In genomic region chr2:42929577-42929984, GRCh38 we compare ENCODE assay signal across 12 cellular contexts.
DNase-seq lines count a peak whose midpoint lies in the region; ATAC-seq and TF ChIP-seq lines count a peak whose summit lies in the region.
"Had no signal": no experiment of that assay in that cellular context is flagged by ENCODE, and none has a peak within 500 bp of the region (broad histone marks: within the 10 kb centered on the region; RNA-seq: fewer than 3 reads in every experiment).

No MANE protein-coding gene starts in this region.

- peak overlapping the region; percentile 26; the same call in 1 of the 2 replicates for H3K27ac ChIP-seq in HUES6 (ENCODE audit: low read depth, low read length)
- peak overlapping the region; percentile 90 for H3K27ac ChIP-seq in colonic mucosa
- peak overlapping the region; percentile 77 for H3K27ac ChIP-seq in mesendoderm (ENCODE audit: low read depth, low read length)

- H4K8ac ChIP-seq in mesendoderm (ENCODE audit: low read depth, low read length) = no peak overlapping the region

- peak overlapping the region; percentile 53 for H3K18ac ChIP-seq in mesendoderm (ENCODE audit: low read length)

- H2BK15ac ChIP-seq in mesendoderm (replicated peaks; ENCODE audit: low read depth) = no peak overlapping the region

- peaks cover 65% of the 10 kb centered on the region for H3K4me1 ChIP-seq in HUES6 (ENCODE audit: control insufficient read depth, insufficient read depth, low read length)
- H3K4me1 ChIP-seq in colonic mucosa = peaks cover 52% of the 10 kb centered on the region
- H3K4me1 ChIP-seq in mesendoderm (ENCODE audit: control insufficient read depth, low read depth, low read length) = peaks cover 23% of the 10 kb centered on the region

- H3K36me3 Mint-ChIP-seq in stimulated activated naive B cell treated with anti-CD40 and anti-IgM and Interleukin-4, amounts not matched to agents 10 μg/mL and 1 μg/mL and 100 μg/mL, for 72 hours = no peaks in the 10 kb centered on the region

- no peaks in the 10 kb centered on the region for H3K27me3 ChIP-seq in HUES6 (ENCODE audit: control insufficient read depth, insufficient read depth, low read length)
- H3K27me3 ChIP-seq in colonic mucosa = no peaks in the 10 kb centered on the region
- no peaks in the 10 kb centered on the region for H3K27me3 ChIP-seq in mesendoderm (ENCODE audit: insufficient read depth, low read length, poor library complexity)

- no peaks in the 10 kb centered on the region for H3K9me3 Mint-ChIP-seq in stimulated activated naive B cell treated with anti-CD40 and anti-IgM and Interleukin-4, amounts not matched to agents 10 μg/mL and 1 μg/mL and 100 μg/mL, for 72 hours
- H3K9me3 Mint-ChIP-seq: activated T-cell treated with anti-CD3 and anti-CD28 coated beads, Interleukin-2, amount 50 U/mL, for 72 hours had no signal

- H3K56ac ChIP-seq in mesendoderm (ENCODE audit: low read length) = peak overlapping the region; percentile 68

- TF ChIP-seq CTCF in colonic mucosa (IDR thresholded peaks at IDR 0.05) = no peak

- no peak overlapping the region for H3K4me2 ChIP-seq in mesendoderm (ENCODE audit: low read length)

- H3K9me3 ChIP-seq in HUES6 (ENCODE audit: control insufficient read depth, insufficient read depth, low read depth, low read length) (no peaks in the 10 kb centered on the region), colonic mucosa (no peaks in the 10 kb centered on the region)

- H3K4ac ChIP-seq in mesendoderm (ENCODE audit: low read depth, low read length) = peak overlapping the region; percentile 25

- H4K5ac ChIP-seq in mesendoderm (ENCODE audit: low read length) = peak overlapping the region; percentile 16

- peak overlapping the region; percentile 11 for H3K27ac Mint-ChIP-seq in stimulated activated naive B cell treated with anti-CD40 and anti-IgM and Interleukin-4, amounts not matched to agents 10 μg/mL and 1 μg/mL and 100 μg/mL, for 72 hours
- H3K27ac Mint-ChIP-seq: activated T-cell treated with anti-CD3 and anti-CD28 coated beads, Interleukin-2, amount 50 U/mL, for 72 hours had no signal

- H3K4me3 Mint-ChIP-seq in stimulated activated naive B cell treated with anti-CD40 and anti-IgM and Interleukin-4, amounts not matched to agents 10 μg/mL and 1 μg/mL and 100 μg/mL, for 72 hours = no peak overlapping the region
- H3K4me3 Mint-ChIP-seq: activated T-cell treated with anti-CD3 and anti-CD28 coated beads, Interleukin-2, amount 50 U/mL, for 72 hours had no signal

- intact Hi-C loops in colonic mucosa (cut with DNase I) = no loop called here

- H2BK120ac ChIP-seq in mesendoderm (ENCODE audit: low read depth, low read length) = peak overlapping the region; percentile 49

- H3K79me2 ChIP-seq in mesendoderm (ENCODE audit: control insufficient read depth, insufficient read depth, low read length) = no peaks in the 10 kb centered on the region

- H3K23ac ChIP-seq in mesendoderm (ENCODE audit: low read length) = peak overlapping the region; percentile 38

- peak overlapping the region; percentile 56 for H2BK5ac ChIP-seq in mesendoderm (ENCODE audit: low read length)

- H2AK5ac ChIP-seq in mesendoderm (ENCODE audit: low read length) = peak overlapping the region; percentile 80

- H3K79me1 ChIP-seq in mesendoderm (ENCODE audit: low read length) = no peaks in the 10 kb centered on the region

- ATAC-seq in stimulated activated naive B cell treated with anti-CD40 and anti-IgM and Interleukin-4, amounts not matched to agents 10 μg/mL and 1 μg/mL and 100 μg/mL, for 72 hours (replicated peaks) = peak in 1 of 2 donors; percentile 12
- ATAC-seq in GM21723 (IDR thresholded peaks at IDR 0.05; ENCODE audit: unreplicated experiment) = no peak
- ATAC-seq: activated T-cell treated with anti-CD3 and anti-CD28 coated beads, Interleukin-2, amount 50 U/mL, for 72 hours had no signal

- H3K9ac ChIP-seq in HUES6 (ENCODE audit: low read length) (peak overlapping the region; percentile 8), colonic mucosa (ENCODE audit: low read depth in 2 of 2, low read length in 2 of 2) (peak overlapping the region; percentile 16 to 89), mesendoderm (ENCODE audit: low read length) (peak overlapping the region; percentile 14)

- peaks cover 6 to 14% of the 10 kb centered on the region in 2 donors for H3K27me3 Mint-ChIP-seq in stimulated activated naive B cell treated with anti-CD40 and anti-IgM and Interleukin-4, amounts not matched to agents 10 μg/mL and 1 μg/mL and 100 μg/mL, for 72 hours

- DNase-seq in colonic mucosa = no peak
- no peak for DNase-seq in mesendoderm
- DNase-seq in stimulated activated naive B cell treated with anti-CD40 and anti-IgM and Interleukin-4, amounts not matched to agents 10 μg/mL and 1 μg/mL and 100 μg/mL, for 72 hours = no peak
- no peak for DNase-seq in germinal center (ENCODE audit: low spot score)
- no peak for DNase-seq in GM19240 (ENCODE audit: insufficient read length, low spot score)
- no peak for DNase-seq in GDM1 (lab: John Stamatoyannopoulos, UW)
- DNase-seq: activated T-cell treated with anti-CD3 and anti-CD28 coated beads, Interleukin-2, amount 50 U/mL, for 72 hours; cerebellar nuclear complex; hippocampal formation; NCI-H1930 had no signal

- H3K4me1 Mint-ChIP-seq in stimulated activated naive B cell treated with anti-CD40 and anti-IgM and Interleukin-4, amounts not matched to agents 10 μg/mL and 1 μg/mL and 100 μg/mL, for 72 hours = peaks cover 7 to 8% of the 10 kb centered on the region in 2 donors

- H3K36me3 ChIP-seq in HUES6 (ENCODE audit: control insufficient read depth, insufficient read depth, low read length) (no peaks in the 10 kb centered on the region), colonic mucosa (no peaks in the 10 kb centered on the region), mesendoderm (ENCODE audit: control insufficient read depth, insufficient read depth, low read length) (no peaks in the 10 kb centered on the region)

- H3K4me3 ChIP-seq in HUES6 (ENCODE audit: low read depth, low read length) (no peak overlapping the region), colonic mucosa (no peak overlapping the region), mesendoderm (ENCODE audit: low read length) (no peak overlapping the region)

- no CpG with 5 or more reads among the region's 4 CpGs for WGBS in mesendoderm (ENCODE audit: extremely low coverage, insufficient coverage, low lambda C conversion rate)

Comparison
In these comparisons a context has a peak if more than half of its experiments do, and no peak if none do; other contexts are left out.
1. H3K27ac ChIP-seq: peak in every context shown above with its lines; median percentile 90 in colonic mucosa; 77 in mesendoderm; 26 in HUES6.